Comparison of ENCODE assay signal across 8 cellular contexts in the genomic region with DNA sequence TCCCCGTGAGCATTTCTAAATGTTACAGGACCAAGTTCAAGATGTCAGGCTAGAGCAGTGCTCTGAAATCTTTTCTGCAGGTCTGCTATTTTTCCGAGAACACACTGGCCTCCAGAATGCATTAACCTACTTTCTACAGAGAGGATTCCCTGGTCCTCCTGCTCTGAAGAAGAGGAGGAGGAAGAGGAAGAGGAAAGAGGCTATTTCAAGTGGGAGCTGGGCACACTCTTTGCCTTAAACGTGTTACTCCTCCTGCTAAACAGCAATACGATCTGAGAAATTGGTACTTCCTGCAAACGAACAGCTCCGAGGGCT.
A peak's percentile ranks its signal among the peaks of the same experiment; 100 is the strongest.
DNase-seq lines count a peak whose midpoint lies in the region; ATAC-seq, FAIRE-seq and TF ChIP-seq lines count a peak whose summit lies in the region.

No MANE protein-coding gene starts in this region.

- no peak for TF ChIP-seq POLR2A in sigmoid colon (IDR thresholded peaks at IDR 0.05)
- TF ChIP-seq POLR2A in H54 (IDR thresholded peaks at IDR 0.05; ENCODE audit: low read depth, low read length), result no peak

- H3K36me3 ChIP-seq in sigmoid colon, result no peaks in the 10 kb centered on the region
- H3K36me3 ChIP-seq in mucosa of descending colon (ENCODE audit: low read depth), result no peaks in the 10 kb centered on the region

- ATAC-seq in T-helper 17 cell (peak; percentile 80), GM18861 (IDR thresholded peaks at IDR 0.05; ENCODE audit: unreplicated experiment) (no peak), mucosa of descending colon (no peak)

- no peak for TF ChIP-seq EP300 in sigmoid colon (IDR thresholded peaks at IDR 0.05)

- WGBS in sigmoid colon, 2 donors, result 3% methylated on average over 6 of the region's 6 CpGs

- no peak overlapping the region for H3K27ac Mint-ChIP-seq in T-helper 17 cell

- intact Hi-C loops in sigmoid colon (cut with DNase I), result no loop called here
- intact Hi-C loops in mucosa of descending colon (cut with DNase I, micrococcal nuclease), result no loop called here

- peaks cover 10% of the 10 kb centered on the region for H3K36me3 Mint-ChIP-seq in T-helper 17 cell (ENCODE audit: low read depth)

- H3K4me1 ChIP-seq in sigmoid colon, result peaks cover 0 to 15% (median 6%) of the 10 kb centered on the region in 4 donors
- H3K4me1 ChIP-seq in mucosa of descending colon (ENCODE audit: low read depth), result no peaks in the 10 kb centered on the region

- H3K4me3 ChIP-seq in GM12865 (ENCODE audit: low read depth, low read length) (peak overlapping the region; percentile 48), fibroblast of villous mesenchyme (ENCODE audit: low read depth, low read length) (peak overlapping the region; percentile 36), sigmoid colon (peak overlapping the region; percentile 2 to 44 (median 42)), mucosa of descending colon (no peak overlapping the region)

- H3K4me1 Mint-ChIP-seq in T-helper 17 cell, result peaks cover 21% of the 10 kb centered on the region

- peak overlapping the region in 1 of 4 donors; percentile 18 for H3K27ac ChIP-seq in sigmoid colon

- DNase-seq in GM12865 (ENCODE audit: low read depth) (peak; percentile 23), T-helper 17 cell (no peak), fibroblast of villous mesenchyme (ENCODE audit: low read depth) (peak; percentile 11), sigmoid colon (no peak), H54 (ENCODE audit: insufficient read length, low spot score) (no peak), mucosa of descending colon (no peak)
- DNase-seq in effector CD4-positive, alpha-beta T cell, result no peak

- no peaks in the 10 kb centered on the region for H3K9me3 ChIP-seq in T-helper 17 cell (ENCODE audit: control insufficient read depth, low read length, poor library complexity, severe bottlenecking)
- no peaks in the 10 kb centered on the region for H3K9me3 ChIP-seq in sigmoid colon
- no peaks in the 10 kb centered on the region for H3K9me3 ChIP-seq in mucosa of descending colon

- no peak for TF ChIP-seq CTCF in GM12865 (IDR thresholded peaks at IDR 0.05; ENCODE audit: insufficient read depth, low read depth, low read length, missing control alignments)
- TF ChIP-seq CTCF in fibroblast of villous mesenchyme (IDR thresholded peaks at IDR 0.05; ENCODE audit: insufficient read depth, low read depth, low read length), result no peak
- TF ChIP-seq CTCF in sigmoid colon (IDR thresholded peaks at IDR 0.05), result no peak
- no peak for TF ChIP-seq CTCF in mucosa of descending colon (IDR thresholded peaks at IDR 0.05)

- peaks cover 0 to 19% (median 0%) of the 10 kb centered on the region in 3 donors for H3K27me3 ChIP-seq in sigmoid colon

- no peak for FAIRE-seq in H54 (lab: Jason Lieb, UNC)

- peaks cover 97% of the 10 kb centered on the region for H3K27me3 Mint-ChIP-seq in T-helper 17 cell

- peak overlapping the region; percentile 94 for H3K4me3 Mint-ChIP-seq in T-helper 17 cell

Comparison
In these comparisons a context has a peak if more than half of its experiments do, and no peak if none do; other contexts are left out.
1. DNase-seq: peak in GM12865 (single experiment) and fibroblast of villous mesenchyme (single experiment); none in T-helper 17 cell (0 of 3), sigmoid colon (single experiment), H54 (single experiment), effector CD4-positive, alpha-beta T cell (single experiment) and mucosa of descending colon (0 of 3).